Comparison of ENCODE assay signal across 22 cellular contexts in genomic region chr5:125276121-125276520, GRCh38.
DNase-seq lines count a peak whose midpoint lies in the region; ATAC-seq and TF ChIP-seq lines count a peak whose summit lies in the region.
"Had no signal": no experiment of that assay in that cellular context is flagged by ENCODE, and none has a peak within 500 bp of the region (broad histone marks: within the 10 kb centered on the region; RNA-seq: fewer than 3 reads in every experiment).

No MANE protein-coding gene starts in this region.

- no peak for DNase-seq in SK-N-SH
- no peak for DNase-seq in Panc1 (ENCODE audit: low read depth, low spot score)
- peak; percentile 36 for DNase-seq in myocyte (ENCODE audit: low read depth)
- no peak for DNase-seq in C1 segment of cervical spinal cord (lab: John Stamatoyannopoulos, UW)
- DNase-seq in posterior cingulate gyrus: no peak
- DNase-seq: CD8-positive, alpha-beta T cell; DMS 273 treated with DMSO at 0.1 percent for 48 hours; GF-D8; HCEC 1CT; Kasumi-1; NCI-H1436 treated with DMSO at 0.1 percent for 48 hours; NCI-H510A treated with DMSO at 0.1 percent for 48 hours; NK-92 treated with Interleukin-12 subunit alpha and Interleukin-12 subunit beta, amount 100 ng/mL, for 24 hours; PC-3; SHP77; SW 1271 had no signal

- peaks cover 5% of the 10 kb centered on the region for H3F3A ChIP-seq in SK-N-SH (replicated peaks; ENCODE audit: insufficient read depth)

- no peak for TF ChIP-seq CTCF in SK-N-SH (IDR thresholded peaks at IDR 0.05)
- TF ChIP-seq CTCF in Panc1 (IDR thresholded peaks at IDR 0.05): no peak

- POLR2A ChIA-PET in SK-N-SH (lab: Yijun Ruan, JAX): no interaction called here
- POLR2A ChIA-PET in Panc1 (lab: Charles Lee): no interaction called here

- H3K4me2 ChIP-seq in SK-N-SH: no peak overlapping the region
- H3K4me2 ChIP-seq: A549 had no signal

- ATAC-seq in SK-N-SH treated with all-trans-retinoic acid at 6 μM for 48 hours (peak; percentile 8; the same call in 1 of the 3 replicates), Panc1 (no peak), GM18517 (IDR thresholded peaks at IDR 0.05; ENCODE audit: unreplicated experiment) (no peak)
- ATAC-seq: A549; CD8-positive, alpha-beta T cell; HepG2; K562; PC-3 had no signal

- no peaks in the 10 kb centered on the region for H4K20me1 ChIP-seq in SK-N-SH (ENCODE audit: insufficient read depth)

- H3K9ac ChIP-seq in SK-N-SH: no peak overlapping the region

- 90% methylated on average over 2 of the region's 2 CpGs for WGBS in SK-N-SH (ENCODE audit: low lambda C conversion rate)

- no peak overlapping the region for H2AFZ ChIP-seq in SK-N-SH (ENCODE audit: low read depth)

- BruUV-seq in Panc1 (replicated peaks; lab: Mats Ljungman, UMichigan): no TSS peak

- H3K79me2 ChIP-seq in SK-N-SH (ENCODE audit: insufficient read depth): no peaks in the 10 kb centered on the region

- TF ChIP-seq EP300 in SK-N-SH (IDR thresholded peaks at IDR 0.05; ENCODE audit: borderline replicate concordance in 1 of 2, low read depth in 1 of 2, low read length in 1 of 2): no peak

- H3K4me3 ChIP-seq in SK-N-SH (ENCODE audit: low read depth in 2 of 2, low read length in 1 of 2): no peak overlapping the region
- no peak overlapping the region for H3K4me3 ChIP-seq in Panc1 (ENCODE audit: low read depth in 2 of 2, low read length in 2 of 2)
- H3K4me3 ChIP-seq: A549, K562 had no signal

- H3K36me3 ChIP-seq in SK-N-SH (replicated peaks in 1 of 2; ENCODE audit: control insufficient read depth in 1 of 2, insufficient read depth in 2 of 2, low read length in 1 of 2) (no peaks in the 10 kb centered on the region), Panc1 (ENCODE audit: control insufficient read depth, insufficient read depth, low read length) (no peaks in the 10 kb centered on the region)

- CTCF ChIA-PET in SK-N-SH (lab: Yijun Ruan, JAX): interaction anchor here (0.8 to 2.2 kb wide), 4 partner anchors 13 to 183 kb away, joined by 3 to 7 read pairs (median 5); no protein-coding TSS in a partner anchor
- CTCF ChIA-PET in Panc1 (lab: Charles Lee): no interaction called here

- no peaks in the 10 kb centered on the region for H3K9me2 ChIP-seq in SK-N-SH

- intact Hi-C loops in Panc1 (cut with micrococcal nuclease; ENCODE audit: unreplicated experiment) (no loop called here), posterior cingulate gyrus (cut with DNase I) (no loop called here)

- in situ Hi-C loops in Panc1 (cut with HindIII; ENCODE audit: low pct_unique_long_range_greater_than_20kb, low sequenced_read_pairs): no loop called here

- no peak for TF ChIP-seq RAD21 in SK-N-SH (IDR thresholded peaks at IDR 0.05; ENCODE audit: low read length)

- H3K27ac ChIP-seq in SK-N-SH (ENCODE audit: low read depth in 2 of 2, low read length in 1 of 2) (no peak overlapping the region), Panc1 (ENCODE audit: low read length) (peak overlapping the region; percentile 67; the same call in 1 of the 2 replicates)
- H3K27ac ChIP-seq: C4-2B had no signal

- H3K9me3 ChIP-seq in SK-N-SH: no peaks in the 10 kb centered on the region
- H3K9me3 ChIP-seq in Panc1 (ENCODE audit: control insufficient read depth, insufficient read depth, low read depth, low read length): no peaks in the 10 kb centered on the region
- H3K9me3 ChIP-seq: A549 had no signal

- peaks cover 8 to 10% of the 10 kb centered on the region in 2 experiments; a peak in 3 of 4 replicates for H3K4me1 ChIP-seq in SK-N-SH (ENCODE audit: control insufficient read depth in 1 of 2, insufficient read depth in 2 of 2, low read depth in 1 of 2, low read length in 1 of 2)
- H3K4me1 ChIP-seq in Panc1 (ENCODE audit: control insufficient read depth, insufficient read depth, low read length): peaks cover 18% of the 10 kb centered on the region; the same call in 1 of the 2 replicates

- no peaks in the 10 kb centered on the region for H3K27me3 ChIP-seq in SK-N-SH (ENCODE audit: insufficient read depth)
- H3K27me3 ChIP-seq in Panc1 (ENCODE audit: control insufficient read depth, insufficient read depth, low read length): no peaks in the 10 kb centered on the region

TF ChIP-seq in SK-N-SH treated with all-trans-retinoic acid at 6 μM for 48 hours, 23 proteins besides CTCF, POLR2A, EP300 and RAD21 (continues in another document):
- no peak for TF ChIP-seq RARB (CRISPR knock-in tag; IDR thresholded peaks at IDR 0.05)
- TF ChIP-seq ZNF70 (CRISPR knock-in tag; IDR thresholded peaks at IDR 0.05): no peak
- no peak for TF ChIP-seq PPARA (CRISPR knock-in tag; IDR thresholded peaks at IDR 0.05; ENCODE audit: borderline replicate concordance)
- TF ChIP-seq ZFP30 (CRISPR knock-in tag; IDR thresholded peaks at IDR 0.05): no peak
- TF ChIP-seq ZFP3 (CRISPR knock-in tag; IDR thresholded peaks at IDR 0.05): no peak
- no peak for TF ChIP-seq ZNF565 (CRISPR knock-in tag; conservative IDR thresholded peaks at IDR 0.05; ENCODE audit: low read depth)
- TF ChIP-seq ESRRG (CRISPR knock-in tag; IDR thresholded peaks at IDR 0.05): no peak
- TF ChIP-seq TOX (CRISPR knock-in tag; IDR thresholded peaks at IDR 0.05; ENCODE audit: borderline replicate concordance): no peak
- TF ChIP-seq BACH2 (CRISPR knock-in tag; IDR thresholded peaks at IDR 0.05; ENCODE audit: borderline replicate concordance): no peak
- no peak for TF ChIP-seq ARNTL (CRISPR knock-in tag; IDR thresholded peaks at IDR 0.05; ENCODE audit: borderline replicate concordance, low read depth)
- TF ChIP-seq OSR1 (CRISPR knock-in tag; IDR thresholded peaks at IDR 0.05): no peak
- no peak for TF ChIP-seq TSHZ2 (CRISPR knock-in tag; IDR thresholded peaks at IDR 0.05)
- no peak for TF ChIP-seq ZNF8 (CRISPR knock-in tag; IDR thresholded peaks at IDR 0.05)

TF ChIP-seq in SK-N-SH, 30 proteins besides CTCF, POLR2A, EP300 and RAD21 (continues in another document):
- no peak for TF ChIP-seq NFIC (IDR thresholded peaks at IDR 0.05; ENCODE audit: borderline replicate concordance)
- no peak for TF ChIP-seq SIN3A (IDR thresholded peaks at IDR 0.05; ENCODE audit: borderline replicate concordance, low read depth, low read length)
- no peak for TF ChIP-seq USF2 (IDR thresholded peaks at IDR 0.05; ENCODE audit: borderline replicate concordance, low read depth, low read length)
- no peak for TF ChIP-seq USF1 (IDR thresholded peaks at IDR 0.05; ENCODE audit: borderline replicate concordance, low read depth)
- TF ChIP-seq POLR2AphosphoS5 (IDR thresholded peaks at IDR 0.05; ENCODE audit: low read depth, low read length): no peak
- TF ChIP-seq PBX3 (IDR thresholded peaks at IDR 0.05): no peak
- no peak for TF ChIP-seq ZBTB33 (IDR thresholded peaks at IDR 0.05; ENCODE audit: borderline replicate concordance, low read depth)
- no peak for TF ChIP-seq JUND (IDR thresholded peaks at IDR 0.05)
- no peak for TF ChIP-seq TAF1 (IDR thresholded peaks at IDR 0.05; ENCODE audit: borderline replicate concordance, low read depth, low read length)
- TF ChIP-seq CHD2 (IDR thresholded peaks at IDR 0.05; ENCODE audit: low read length, partially characterized antibody): no peak
